Comparison of ENCODE assay signal across 30 cellular contexts in the genomic region with DNA sequence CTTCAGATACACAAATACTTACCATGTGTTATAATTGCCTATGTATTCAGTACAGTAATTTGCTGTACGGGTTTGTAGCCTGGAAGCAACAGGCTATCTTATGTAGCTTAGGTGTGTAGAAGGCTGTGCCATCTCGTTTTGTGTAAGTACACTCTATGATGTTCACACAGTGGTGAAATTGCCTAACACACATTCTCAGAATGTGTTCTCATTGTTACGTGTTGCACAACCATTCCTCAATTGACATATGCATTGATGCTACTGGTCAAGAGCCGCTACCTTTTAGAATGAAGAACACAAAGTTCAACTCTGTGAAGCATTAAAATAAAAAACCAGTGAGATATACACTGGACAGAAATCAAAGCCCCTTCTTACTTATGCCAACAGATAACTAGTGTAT. TPM values are rescaled to one million over a fixed set of nuclear protein-coding genes. Genes with fewer than 3 reads are reported as not detected.
"Had no signal": no experiment of that assay in that cellular context is flagged by ENCODE, and none has a peak within 500 bp of the region (broad histone marks: within the 10 kb centered on the region; RNA-seq: fewer than 3 reads in every experiment).

No MANE protein-coding gene starts in this region.

- H3K4me3 Mint-ChIP-seq: natural killer cell; nephron; neural progenitor cell; stimulated activated memory B cell treated with anti-CD40 and anti-IgM and Interleukin-4, amounts not matched to agents 10 μg/mL and 1 μg/mL and 100 μg/mL, for 72 hours; stimulated activated naive CD8-positive, alpha-beta T cell treated with anti-CD3 and anti-CD28 coated beads, Interleukin-15, amount 100 ng/mL, for 72 hours; type B pancreatic cell had no signal

- H3K4me1 Mint-ChIP-seq: natural killer cell; neural progenitor cell; stimulated activated naive CD8-positive, alpha-beta T cell treated with anti-CD3 and anti-CD28 coated beads, Interleukin-15, amount 100 ng/mL, for 72 hours had no signal

- FAIRE-seq: small intestine had no signal

- H3K4me3 ChIP-seq: neural progenitor cell, ovary, psoas muscle, right lobe of liver, sigmoid colon, suprapubic skin, testis, tibial artery, transverse colon, upper lobe of right lung, uterus had no signal

- H3K27ac Mint-ChIP-seq: natural killer cell; nephron; neural progenitor cell; progenitor cell of endocrine pancreas; stimulated activated memory B cell treated with anti-CD40 and anti-IgM and Interleukin-4, amounts not matched to agents 10 μg/mL and 1 μg/mL and 100 μg/mL, for 72 hours; stimulated activated naive CD8-positive, alpha-beta T cell treated with anti-CD3 and anti-CD28 coated beads, Interleukin-15, amount 100 ng/mL, for 72 hours; type B pancreatic cell had no signal

- H3K9me3 Mint-ChIP-seq: natural killer cell; nephron; neural progenitor cell; stimulated activated memory B cell treated with anti-CD40 and anti-IgM and Interleukin-4, amounts not matched to agents 10 μg/mL and 1 μg/mL and 100 μg/mL, for 72 hours; stimulated activated naive CD8-positive, alpha-beta T cell treated with anti-CD3 and anti-CD28 coated beads, Interleukin-15, amount 100 ng/mL, for 72 hours; type B pancreatic cell had no signal

- DNase-seq: natural killer cell; occipital lobe; ovary; posterior cingulate gyrus; psoas muscle; right cardiac atrium; right lobe of liver; sigmoid colon; small intestine; stimulated activated CD4-positive, alpha-beta T cell treated with anti-CD3 and anti-CD28 coated beads, Interleukin-1b, Interleukin-23, amount 100 ng/mL, for 48 hours; stimulated activated CD4-positive, alpha-beta T cell treated with anti-CD3 and anti-CD28 coated beads, Interleukin-4, amount 100 ng/mL, for 1 hour; stimulated activated CD4-positive, alpha-beta T cell treated with anti-CD3 and anti-CD28 coated beads, Interleukin-4, amount 100 ng/mL, for 4 hours; stimulated activated CD8-positive, alpha-beta memory T cell treated with anti-CD3 and anti-CD28 coated beads, Interleukin-4, amount 100 ng/mL, for 48 hours; stimulated activated naive CD4-positive, alpha-beta T cell; stimulated activated naive CD8-positive, alpha-beta T cell treated with anti-CD3 and anti-CD28 coated beads, Interleukin-15, amount 100 ng/mL, for 72 hours; stimulated activated naive CD8-positive, alpha-beta T cell treated with anti-CD3 and anti-CD28 coated beads, Interleukin-15, Interleukin-2, amounts not matched to agents 100 U/mL and 50 U/mL, for 24 hours; substantia nigra; testis; tibial artery; transverse colon; upper lobe of right lung; uterus had no signal

- H3K27me3 Mint-ChIP-seq: progenitor cell of endocrine pancreas; stimulated activated memory B cell treated with anti-CD40 and anti-IgM and Interleukin-4, amounts not matched to agents 10 μg/mL and 1 μg/mL and 100 μg/mL, for 72 hours; type B pancreatic cell had no signal

- H3K36me3 Mint-ChIP-seq: natural killer cell; neural progenitor cell; stimulated activated memory B cell treated with anti-CD40 and anti-IgM and Interleukin-4, amounts not matched to agents 10 μg/mL and 1 μg/mL and 100 μg/mL, for 72 hours; type B pancreatic cell had no signal

- ATAC-seq: natural killer cell; psoas muscle; right cardiac atrium; stimulated activated memory B cell treated with anti-CD40 and anti-IgM and Interleukin-4, amounts not matched to agents 10 μg/mL and 1 μg/mL and 100 μg/mL, for 72 hours; stimulated activated naive CD8-positive, alpha-beta T cell treated with anti-CD3 and anti-CD28 coated beads, Interleukin-15, amount 100 ng/mL, for 72 hours; stimulated activated naive CD8-positive, alpha-beta T cell treated with anti-CD3 and anti-CD28 coated beads, Interleukin-15, Interleukin-2, amounts not matched to agents 100 U/mL and 50 U/mL, for 24 hours; upper lobe of right lung had no signal

RNA-seq across cellular contexts. Expression of a gene that starts 57.4 kb away (rescaled TPM):
- polyA plus RNA-seq: neural cell, ovary, psoas muscle, right cardiac atrium, sigmoid colon, small intestine, urinary bladder had no signal
